In the genomic region with DNA sequence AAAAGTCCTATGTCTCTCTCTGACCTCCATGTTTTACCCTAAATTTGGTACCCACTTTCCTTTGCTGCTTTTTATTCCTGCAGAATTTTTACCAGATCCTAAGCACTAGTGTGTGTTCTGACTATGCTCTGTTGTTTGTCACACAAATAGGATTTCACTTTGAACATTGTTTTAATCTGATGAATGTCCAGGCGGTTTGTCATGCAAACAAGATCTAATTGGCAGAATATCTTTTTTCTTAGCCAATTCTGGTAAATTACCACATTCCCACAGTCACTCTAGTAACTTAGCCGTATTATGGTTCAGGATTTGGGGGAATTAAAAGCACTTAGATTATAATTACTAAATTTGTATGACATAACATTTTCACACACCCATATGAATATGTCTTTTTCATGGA, we compare ENCODE assay signal across 14 cellular contexts.
"Had no signal": no experiment of that assay in that cellular context is flagged by ENCODE, and none has a peak within 500 bp of the region (broad histone marks: within the 10 kb centered on the region; RNA-seq: fewer than 3 reads in every experiment).

No MANE protein-coding gene starts in this region.

- H3K27ac ChIP-seq: HL-60, RWPE1 had no signal

- H3K9me3 ChIP-seq: MG63 had no signal

- H3K27me3 ChIP-seq: MG63 had no signal

- H3K36me3 Mint-ChIP-seq: T-cell had no signal

- H3K27me3 Mint-ChIP-seq: T-cell had no signal

- H3K4me3 ChIP-seq: MG63 had no signal

- H3K9me3 Mint-ChIP-seq: T-cell had no signal

- ATAC-seq: Panc1, PC-3, T-cell had no signal

- H3K36me3 ChIP-seq: MG63 had no signal

- H3K27ac Mint-ChIP-seq: T-cell had no signal

- H3K4me3 Mint-ChIP-seq: T-cell had no signal

- DNase-seq: NCI-H1436 treated with DMSO at 0.1 percent for 48 hours, NCI-H187 treated with DMSO at 0.1 percent for 48 hours, NCI-H2029 treated with DMSO at 0.1 percent for 48 hours, NCI-H2171 treated with DMSO at 0.1 percent for 48 hours, NCI-H526 treated with DMSO at 0.1 percent for 48 hours, NCI-H774, PC-3, SHP77, SW 1271, T-cell had no signal
